13 cellular contexts compared by ENCODE assay signal in the genomic region with DNA sequence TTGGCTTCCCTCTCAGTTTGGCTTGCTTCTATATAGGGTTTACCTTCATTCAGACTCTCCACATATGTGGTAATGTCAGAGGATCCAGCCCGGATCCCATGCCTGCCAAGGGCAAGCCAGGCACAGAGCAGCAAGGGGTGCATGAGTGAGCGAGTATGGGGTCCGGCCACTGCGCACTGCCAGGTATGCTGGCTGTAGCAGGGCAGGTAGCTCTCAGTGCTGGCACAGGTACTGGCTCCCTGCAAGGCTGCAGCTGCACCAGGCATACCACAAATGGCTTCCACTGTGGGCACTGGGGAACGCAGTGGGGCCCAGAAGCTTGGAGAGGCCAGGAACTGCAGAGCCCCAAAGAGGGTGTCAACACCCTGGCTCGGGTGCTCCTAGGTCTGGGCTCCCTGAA.
DNase-seq lines count a peak whose midpoint lies in the region; ATAC-seq and TF ChIP-seq lines count a peak whose summit lies in the region.
"Had no signal": no experiment of that assay in that cellular context is flagged by ENCODE, and none has a peak within 500 bp of the region (broad histone marks: within the 10 kb centered on the region; RNA-seq: fewer than 3 reads in every experiment).

No MANE protein-coding gene starts in this region.

- H3K4ac ChIP-seq in neuronal stem cell (ENCODE audit: low read length): no peak overlapping the region

- no peaks in the 10 kb centered on the region for H3K27me3 ChIP-seq in heart left ventricle
- H3K27me3 ChIP-seq in neuronal stem cell (ENCODE audit: control insufficient read depth in 3 of 3, insufficient read depth in 3 of 3, low read depth in 1 of 3, low read length in 3 of 3): no peaks in the 10 kb centered on the region
- H3K27me3 ChIP-seq in A673 (replicated peaks; ENCODE audit: insufficient read depth, low read depth, low read length, poor library complexity): no peaks in the 10 kb centered on the region
- H3K27me3 ChIP-seq: BE2C had no signal

- no peak overlapping the region for H4K8ac ChIP-seq in neuronal stem cell (ENCODE audit: low read depth, low read length)

- no peak for TF ChIP-seq POLR2A in heart left ventricle (IDR thresholded peaks at IDR 0.05)

- peak overlapping the region; percentile 38 for H3K18ac ChIP-seq in neuronal stem cell (ENCODE audit: low read length)

- H3K27ac ChIP-seq in heart left ventricle (no peak overlapping the region), neuronal stem cell (replicated peaks; ENCODE audit: low read length) (no peak overlapping the region), A673 (ENCODE audit: low read depth, low read length, poor library complexity, severe bottlenecking) (no peak overlapping the region)
- H3K27ac ChIP-seq: C4-2B had no signal

- no peak overlapping the region for H3K9ac ChIP-seq in neuronal stem cell (ENCODE audit: low read depth, low read length, poor library complexity)

- H3K27ac Mint-ChIP-seq in CD14-positive monocyte: no peak overlapping the region
- H3K27ac Mint-ChIP-seq: CD8-positive, alpha-beta T cell had no signal

- intact Hi-C loops in heart left ventricle (cut with DNase I): loop anchor here in 1 of 10 donors (10.0 kb wide), 1 partner anchor 101 kb away; no protein-coding TSS in a partner anchor
- intact Hi-C loops in left ventricle myocardium superior (cut with micrococcal nuclease): no loop called here
- intact Hi-C loops in CD14-positive monocyte (cut with micrococcal nuclease): no loop called here
- intact Hi-C loops in A673 (cut with micrococcal nuclease; ENCODE audit: unreplicated experiment): loop anchor here (10.0 kb wide), 1 partner anchor 441 kb away; no protein-coding TSS in a partner anchor

- H3K36me3 ChIP-seq in heart left ventricle (peaks cover 0 to 46% (median 23%) of the 10 kb centered on the region in 9 donors), neuronal stem cell (replicated peaks in 1 of 2; ENCODE audit: control insufficient read depth in 2 of 2, insufficient read depth in 2 of 2, low read length in 2 of 2) (peaks cover 4 to 43% of the 10 kb centered on the region in 2 donors), A673 (ENCODE audit: insufficient read depth, low read length, poor library complexity, severe bottlenecking) (no peaks in the 10 kb centered on the region)
- H3K36me3 ChIP-seq: BE2C had no signal

- no peak overlapping the region for H2AFZ ChIP-seq in neuronal stem cell (ENCODE audit: low read length)

- 87 to 98% (median 97%) methylated on average over 6 of the region's 6 CpGs for WGBS in heart left ventricle, 4 donors
- WGBS in neuronal stem cell (ENCODE audit: extremely low coverage in 2 of 2, insufficient read length in 2 of 2, insufficient replicate concordance in 1 of 2), 2 donors: no CpG with 5 or more reads among the region's 6 CpGs

- H2BK15ac ChIP-seq in neuronal stem cell (ENCODE audit: low read length): no peak overlapping the region

- peaks cover 0 to 12% (median 0%) of the 10 kb centered on the region in 12 donors for H3K9me3 ChIP-seq in heart left ventricle
- peaks cover 12 to 22% of the 10 kb centered on the region in 2 donors for H3K9me3 ChIP-seq in neuronal stem cell (replicated peaks in 1 of 2; ENCODE audit: control insufficient read depth in 2 of 2, insufficient read depth in 1 of 2, low read depth in 1 of 2, low read length in 2 of 2)
- H3K9me3 ChIP-seq in A673 (ENCODE audit: low read depth, low read length, poor library complexity, severe bottlenecking): no peaks in the 10 kb centered on the region
- H3K9me3 ChIP-seq: BE2C had no signal

- H2BK12ac ChIP-seq in neuronal stem cell (ENCODE audit: low read length): no peak overlapping the region

- no peak overlapping the region for H2BK5ac ChIP-seq in neuronal stem cell (ENCODE audit: low read length)

- H3K27me3 Mint-ChIP-seq in CD14-positive monocyte (ENCODE audit: low read depth in 3 of 3): peaks cover 0 to 5% (median 0%) of the 10 kb centered on the region in 3 donors

- H3K4me1 Mint-ChIP-seq in CD14-positive monocyte: no peaks in the 10 kb centered on the region

- no peak overlapping the region for H3K4me2 ChIP-seq in neuronal stem cell (ENCODE audit: insufficient read depth, low read length, poor library complexity, severe bottlenecking)

- peaks cover 0 to 17% (median 7%) of the 10 kb centered on the region in 7 donors for H3K9me3 Mint-ChIP-seq in CD14-positive monocyte
- H3K9me3 Mint-ChIP-seq: CD8-positive, alpha-beta T cell had no signal

- DNase-seq in heart left ventricle (peak in 1 of 5 donors; percentile 48), left ventricle myocardium superior (no peak), CD14-positive monocyte (ENCODE audit: low spot score) (peak; percentile 39), UCSD-AML1 (lab: John Stamatoyannopoulos, UW; ENCODE audit: unreplicated experiment) (peak; percentile 8), neuronal stem cell (ENCODE audit: low spot score) (no peak), A673 (ENCODE audit: low spot score) (no peak)
- no peak for DNase-seq in activated CD4-positive, alpha-beta T cell treated with anti-CD3 and anti-CD28 coated beads, Interleukin-2, amount 50 U/mL, for 1 hour
- DNase-seq: BE2C; CD8-positive, alpha-beta T cell; GF-D8; IMR-90 had no signal

- POLR2A ChIA-PET in A673 (lab: Charles Lee; ENCODE audit: low non-redundant PET): no interaction called here

- no peaks in the 10 kb centered on the region for H3K4me1 ChIP-seq in heart left ventricle
- no peaks in the 10 kb centered on the region for H3K4me1 ChIP-seq in neuronal stem cell (ENCODE audit: control insufficient read depth in 2 of 2, insufficient read depth in 1 of 2, low read depth in 1 of 2, low read length in 2 of 2)
- H3K4me1 ChIP-seq in A673 (ENCODE audit: insufficient read depth, low read length, poor library complexity, severe bottlenecking): peaks cover 5% of the 10 kb centered on the region
- H3K4me1 ChIP-seq: BE2C had no signal

- no peak overlapping the region for H3K4me3 Mint-ChIP-seq in CD14-positive monocyte
- H3K4me3 Mint-ChIP-seq: CD8-positive, alpha-beta T cell had no signal

- BruUV-seq in A673 (replicated peaks; lab: Mats Ljungman, UMichigan): no TSS peak

- H2AK5ac ChIP-seq in neuronal stem cell (ENCODE audit: low read depth, low read length): no peak overlapping the region

- ATAC-seq in heart left ventricle (peak in 3 of 4 donors; percentile 19 to 43 (median 22)), left ventricle myocardium superior (no peak)
- ATAC-seq: CD8-positive, alpha-beta T cell; HCT116 had no signal

- CTCF ChIA-PET in A673 (lab: Charles Lee): no interaction called here

- peaks cover 0 to 10% of the 10 kb centered on the region in 2 donors for H3K36me3 Mint-ChIP-seq in CD14-positive monocyte

- H3K14ac ChIP-seq in neuronal stem cell (ENCODE audit: low read length): peak overlapping the region; percentile 2

- no peak overlapping the region for H3K23ac ChIP-seq in neuronal stem cell (ENCODE audit: low read depth, low read length, poor library complexity)

- H3K4me3 ChIP-seq in heart left ventricle (no peak overlapping the region), neuronal stem cell (ENCODE audit: low read length in 2 of 2) (peak overlapping the region in 1 of 2 donors; percentile 17), A673 (ENCODE audit: low read depth, low read length, poor library complexity, severe bottlenecking) (no peak overlapping the region)

- no peak overlapping the region for H4K91ac ChIP-seq in neuronal stem cell (ENCODE audit: low read depth, low read length, poor library complexity)

- TF ChIP-seq CTCF in heart left ventricle (IDR thresholded peaks at IDR 0.05): no peak
- TF ChIP-seq CTCF in CD14-positive monocyte (IDR thresholded peaks at IDR 0.05): no peak
- TF ChIP-seq CTCF in A673 (conservative IDR thresholded peaks at IDR 0.05; ENCODE audit: low read depth, low read length): no peak

- no peak overlapping the region for H2BK120ac ChIP-seq in neuronal stem cell (ENCODE audit: low read depth, low read length)

- no peaks in the 10 kb centered on the region for H3K79me1 ChIP-seq in neuronal stem cell (ENCODE audit: low read depth, low read length)

Comparison
In these comparisons a context has a peak if more than half of its experiments do, and no peak if none do; other contexts are left out.
1. DNase-seq: peak in CD14-positive monocyte (single experiment) and UCSD-AML1 (single experiment); none in left ventricle myocardium superior (single experiment), neuronal stem cell (single experiment), activated CD4-positive, alpha-beta T cell treated with anti-CD3 and anti-CD28 coated beads, Interleukin-2, amount 50 U/mL, for 1 hour (single experiment) and A673 (single experiment).